ENCODE assay signal across 8 cellular contexts in genomic region chr11:104946907-104947306, GRCh38. TPM values are rescaled to one million over a fixed set of nuclear protein-coding genes. Genes with fewer than 3 reads are reported as not detected.
DNase-seq lines count a peak whose midpoint lies in the region; ATAC-seq, FAIRE-seq and TF ChIP-seq lines count a peak whose summit lies in the region.

No MANE protein-coding gene starts in this region.

- TF ChIP-seq RAD21 in A549 (conservative IDR thresholded peaks at IDR 0.05 in 1 of 2, IDR thresholded peaks at IDR 0.05 in 1 of 2), result peak in 1 of 2 experiments; percentile 26; a peak in 2 of 5 replicates

- DNase-seq in A549 (ENCODE audit: low read depth in 1 of 2, low spot score in 1 of 2), result peak; percentile 2 to 45
- peak; percentile 26 for DNase-seq in DND-41
- DNase-seq in HT1080 (ENCODE audit: low read depth), result peak; percentile 59
- DNase-seq in T-cell, result peak in 11 of 34 experiments; percentile 10 to 44 (median 19)
- peak; percentile 23 to 63 for DNase-seq in foreskin fibroblast
- DNase-seq in stimulated activated effector memory CD8-positive, alpha-beta T cell treated with anti-CD3 and anti-CD28 coated beads, Interleukin-12 subunit alpha, Interleukin-12 subunit beta, amount 100 ng/mL, for 72 hours (ENCODE audit: low spot score in 2 of 2), result no peak
- no peak for DNase-seq in HuH-7.5 (ENCODE audit: low spot score)

- H3K27ac ChIP-seq in A549 (no peak overlapping the region), DND-41 (ENCODE audit: low read length) (no peak overlapping the region)

- 3% methylated on average over 2 of the region's 2 CpGs for WGBS in A549 (ENCODE audit: missing lambda C conversion rate)

- peaks cover 86% of the 10 kb centered on the region for H3K36me3 Mint-ChIP-seq in T-cell
- H3K36me3 Mint-ChIP-seq in stimulated activated effector memory CD8-positive, alpha-beta T cell treated with anti-CD3 and anti-CD28 coated beads, Interleukin-12 subunit alpha, Interleukin-12 subunit beta, amount 100 ng/mL, for 72 hours, result peaks cover 100% of the 10 kb centered on the region

- H3K4me2 ChIP-seq in A549 (no peak overlapping the region), DND-41 (ENCODE audit: insufficient read depth, low read length) (no peak overlapping the region)

- TF ChIP-seq EP300 in A549 (IDR thresholded peaks at IDR 0.05), result no peak

- no peaks in the 10 kb centered on the region for H4K20me1 ChIP-seq in DND-41 (ENCODE audit: insufficient read depth, low read length)

- H3K4me3 Mint-ChIP-seq in T-cell, result no peak overlapping the region
- no peak overlapping the region for H3K4me3 Mint-ChIP-seq in stimulated activated effector memory CD8-positive, alpha-beta T cell treated with anti-CD3 and anti-CD28 coated beads, Interleukin-12 subunit alpha, Interleukin-12 subunit beta, amount 100 ng/mL, for 72 hours

- H2AFZ ChIP-seq in DND-41 (ENCODE audit: low read depth, low read length), result no peak overlapping the region

- H3K4me1 ChIP-seq in A549, result no peaks in the 10 kb centered on the region
- H3K4me1 ChIP-seq in DND-41 (ENCODE audit: insufficient read depth, low read length), result no peaks in the 10 kb centered on the region

- H3K9ac ChIP-seq in DND-41 (ENCODE audit: low read depth, low read length), result no peak overlapping the region

- peaks cover 13 to 20% (median 16%) of the 10 kb centered on the region in 3 donors for H3K4me1 Mint-ChIP-seq in T-cell
- H3K4me1 Mint-ChIP-seq in stimulated activated effector memory CD8-positive, alpha-beta T cell treated with anti-CD3 and anti-CD28 coated beads, Interleukin-12 subunit alpha, Interleukin-12 subunit beta, amount 100 ng/mL, for 72 hours, result peaks cover 18% of the 10 kb centered on the region

- no peak for TF ChIP-seq POLR2A in A549 (IDR thresholded peaks at IDR 0.05; ENCODE audit: low read length)

- peak overlapping the region in 1 of 2 donors; percentile 81 for H3K27ac Mint-ChIP-seq in T-cell
- no peak overlapping the region for H3K27ac Mint-ChIP-seq in stimulated activated effector memory CD8-positive, alpha-beta T cell treated with anti-CD3 and anti-CD28 coated beads, Interleukin-12 subunit alpha, Interleukin-12 subunit beta, amount 100 ng/mL, for 72 hours

- H3K9me3 ChIP-seq in A549 (no peaks in the 10 kb centered on the region), DND-41 (ENCODE audit: insufficient read depth, low read length, severe bottlenecking) (no peaks in the 10 kb centered on the region)

- peak in 1 of 2 experiments; percentile 75; a peak in 3 of 6 replicates for ATAC-seq in A549
- ATAC-seq in DND-41 (ENCODE audit: insufficient read depth, low read depth), result peak; percentile 78
- peak; percentile 89 for ATAC-seq in GM21717 (IDR thresholded peaks at IDR 0.05; ENCODE audit: unreplicated experiment)
- peak; percentile 64 to 75 (median 72) for ATAC-seq in T-cell (replicated peaks in 1 of 4)
- ATAC-seq in stimulated activated effector memory CD8-positive, alpha-beta T cell treated with anti-CD3 and anti-CD28 coated beads, Interleukin-12 subunit alpha, Interleukin-12 subunit beta, amount 100 ng/mL, for 72 hours, result peak; percentile 91

- no peaks in the 10 kb centered on the region for H3K9me3 Mint-ChIP-seq in T-cell
- no peaks in the 10 kb centered on the region for H3K9me3 Mint-ChIP-seq in stimulated activated effector memory CD8-positive, alpha-beta T cell treated with anti-CD3 and anti-CD28 coated beads, Interleukin-12 subunit alpha, Interleukin-12 subunit beta, amount 100 ng/mL, for 72 hours

- no peaks in the 10 kb centered on the region for H3K79me2 ChIP-seq in DND-41 (ENCODE audit: insufficient read depth, low read length)

- H3K27me3 ChIP-seq in DND-41 (ENCODE audit: insufficient read depth, low read length, poor library complexity), result no peaks in the 10 kb centered on the region

- TF ChIP-seq CTCF in A549 (IDR thresholded peaks at IDR 0.05) (peak; percentile 23; the same call in 2 of the 3 replicates), DND-41 (IDR thresholded peaks at IDR 0.05; ENCODE audit: borderline replicate concordance, extremely low read depth, low read length, poor library complexity, severe bottlenecking) (peak; percentile 62), foreskin fibroblast (IDR thresholded peaks at IDR 0.05; ENCODE audit: low read depth, low read length) (peak; percentile 41)

- H3K4me3 ChIP-seq in A549, result no peak overlapping the region
- H3K4me3 ChIP-seq in DND-41 (ENCODE audit: low read depth in 1 of 2, low read length in 2 of 2), result no peak overlapping the region
- no peak overlapping the region for H3K4me3 ChIP-seq in foreskin fibroblast (ENCODE audit: low read depth in 1 of 2, low read length in 2 of 2)

- peaks cover 92% of the 10 kb centered on the region for H3K36me3 ChIP-seq in DND-41 (ENCODE audit: insufficient read depth, low read length)

- CTCF ChIA-PET in A549 (lab: Yijun Ruan, JAX), result interaction anchor here (0.8 to 1.8 kb wide), 3 partner anchors 11 to 238 kb away, joined by 3 to 7 read pairs (median 3); no protein-coding TSS in a partner anchor
- CTCF ChIA-PET in T-cell (lab: Charles Lee), result interaction anchor here (0.6 to 1.9 kb wide), 10 partner anchors 12 to 345 kb away, joined by 3 to 9 read pairs (median 4); partner anchors contain the start of genes CASP1 (in 1 of the 2), CASP12 (in 1 of the 2) and CASP4 (in 1 of the 2)

- no peaks in the 10 kb centered on the region for H3K27me3 Mint-ChIP-seq in T-cell

- no peak for FAIRE-seq in A549 (lab: Jason Lieb, UNC)

- POLR2A ChIA-PET in A549 (lab: Yijun Ruan, JAX), result no interaction called here
- POLR2A ChIA-PET in T-cell (lab: Charles Lee), result interaction anchor here in 1 of 2 donors (1.4 kb wide), 1 partner anchor 51 kb away, joined by 4 read pairs; no protein-coding TSS in a partner anchor

TF ChIP-seq in A549, 52 proteins besides CTCF, POLR2A, EP300 and RAD21:
- TF ChIP-seq SMC3 (IDR thresholded peaks at IDR 0.05) (peak; percentile 20; the same call in 1 of the 3 replicates), MYC (IDR thresholded peaks at IDR 0.05; ENCODE audit: borderline replicate concordance, low read length) (no peak), CHD4 (IDR thresholded peaks at IDR 0.05; ENCODE audit: borderline replicate concordance) (no peak)
TF ChIP-seq in A549: peak in this region for 1.

RNA-seq across cellular contexts. Expression of gene CASP4, which starts 21.5 kb away (rescaled TPM):
- polyA plus RNA-seq in A549 (2011; rRNA removed), result 9.7 and 10.8 TPM in 2 replicates
- 1.8 and 1.9 TPM in 2 replicates for polyA plus RNA-seq in A549 (2012; cell fraction: cytosol; rRNA removed)
- polyA plus RNA-seq in A549 (2012; cell fraction: nucleus; rRNA removed), result 0.55 and 1.1 TPM in 2 replicates
- 5.5 to 8.2 TPM (median 6.3 TPM) in 3 replicates for polyA plus RNA-seq in A549 (2017; fragmentation: RNase III; extraction: RNeasy Plus Mini Kit Qiagen cat#74134 plus additional on column Dnase treatment)
- 4.3 and 5.0 TPM in 2 replicates for polyA minus RNA-seq in A549 (2011; rRNA and poly(A)+ RNA removed)
- 55.0 and 60.6 TPM in 2 replicates for total RNA-seq in HT1080 (2014; rRNA removed; shearing (Covaris generic))
- 66.5 and 78.2 TPM in 2 replicates for polyA plus RNA-seq in HT1080 (2015; cell fraction: cytosol; rRNA removed)
- polyA plus RNA-seq in HT1080 (2015; cell fraction: nucleus; rRNA removed), result 55.8 and 56.9 TPM in 2 replicates
- total RNA-seq in T-cell, result 10 to 100 TPM; 70.3 to 95.8 (median 80.2) TPM

RNA-seq across cellular contexts. Expression of gene CASP12, which starts 48.6 kb away (rescaled TPM):
- polyA plus RNA-seq in A549 (2011; rRNA removed) (not detected in 2 replicates), A549 (2017; fragmentation: RNase III; extraction: RNeasy Plus Mini Kit Qiagen cat#74134 plus additional on column Dnase treatment) (not detected in 3 replicates)
- polyA plus RNA-seq in A549 (2012; cell fraction: cytosol; rRNA removed), result not detected in 2 replicates
- not detected in 2 replicates for polyA plus RNA-seq in A549 (2012; cell fraction: nucleus; rRNA removed)
- not detected in 2 replicates for polyA minus RNA-seq in A549 (2011; rRNA and poly(A)+ RNA removed)
- not detected in 2 replicates for total RNA-seq in HT1080 (2014; rRNA removed; shearing (Covaris generic))
- polyA plus RNA-seq in HT1080 (2015; cell fraction: cytosol; rRNA removed), result not detected in 2 replicates
- polyA plus RNA-seq in HT1080 (2015; cell fraction: nucleus; rRNA removed), result not detected in 2 replicates
- total RNA-seq in T-cell, result not detected

Comparison
In these comparisons a context has a peak if more than half of its experiments do, and no peak if none do; other contexts are left out.
1. DNase-seq: peak in A549 (2 of 2), DND-41 (single experiment), HT1080 (single experiment) and foreskin fibroblast (2 of 2); none in stimulated activated effector memory CD8-positive, alpha-beta T cell treated with anti-CD3 and anti-CD28 coated beads, Interleukin-12 subunit alpha, Interleukin-12 subunit beta, amount 100 ng/mL, for 72 hours (0 of 2) and HuH-7.5 (single experiment).
2. Peak in every context shown above with its lines, with median percentiles within 50 percentile points of each other: CTCF ChIP-seq.